20 cellular contexts compared by ENCODE assay signal in genomic region chr11:42976636-42977217, GRCh38.
DNase-seq lines count a peak whose midpoint lies in the region; ATAC-seq and TF ChIP-seq lines count a peak whose summit lies in the region.
"Had no signal": no experiment of that assay in that cellular context is flagged by ENCODE, and none has a peak within 500 bp of the region (broad histone marks: within the 10 kb centered on the region; RNA-seq: fewer than 3 reads in every experiment).

No MANE protein-coding gene starts in this region.

- H2BK120ac ChIP-seq in mesenchymal stem cell (ENCODE audit: low read depth, low read length) = no peak overlapping the region

- no peak overlapping the region for H2AK5ac ChIP-seq in mesenchymal stem cell (ENCODE audit: low read length, severe bottlenecking)

- DNase-seq in NCI-H2029 treated with DMSO at 0.1 percent for 48 hours (lab: John Stamatoyannopoulos, UW) (peak; percentile 29), NCI-H2029 (lab: John Stamatoyannopoulos, UW) (no peak), BE2C (peak; percentile 39), NCI-H187 treated with DMSO at 0.1 percent for 48 hours (lab: John Stamatoyannopoulos, UW) (peak; percentile 45), left ventricle myocardium superior (no peak), mesenchymal stem cell (no peak), substantia nigra (lab: John Stamatoyannopoulos, UW) (no peak)
- DNase-seq: Caco-2; CD4-positive, alpha-beta T cell; GF-D8; H9; KBM-7; NCI-H1436 treated with DMSO at 0.1 percent for 48 hours; NCI-H2227 treated with DMSO at 0.1 percent for 48 hours; NCI-H524 treated with DMSO at 0.1 percent for 48 hours; NK-92 treated with Interleukin-12 subunit alpha and Interleukin-12 subunit beta, amount 100 ng/mL, for 24 hours; Peyer's patch had no signal

- ATAC-seq in left ventricle myocardium superior = peak; percentile 98
- ATAC-seq: GM12878, HepG2 had no signal

- H3K4me1 ChIP-seq in BE2C (peaks cover 26% of the 10 kb centered on the region), mesenchymal stem cell (ENCODE audit: control insufficient read depth, insufficient read depth, low read depth, low read length) (no peaks in the 10 kb centered on the region)
- H3K4me1 ChIP-seq: Caco-2, Peyer's patch had no signal

- no peak overlapping the region for H3K9ac ChIP-seq in mesenchymal stem cell (ENCODE audit: low read length)

- H2AFZ ChIP-seq in mesenchymal stem cell (ENCODE audit: low read depth, low read length) = no peak overlapping the region

- H3K23ac ChIP-seq in mesenchymal stem cell (ENCODE audit: low read length in 2 of 2) = no peak overlapping the region

- no peak overlapping the region for H2BK15ac ChIP-seq in mesenchymal stem cell (ENCODE audit: low read depth, poor library complexity, severe bottlenecking)

- no peak overlapping the region for H3K4me2 ChIP-seq in mesenchymal stem cell (ENCODE audit: low read length, poor library complexity, severe bottlenecking)

- H3K4ac ChIP-seq in mesenchymal stem cell (ENCODE audit: low read depth in 1 of 2, low read length in 2 of 2) = no peak overlapping the region

- H3K79me1 ChIP-seq in mesenchymal stem cell (replicated peaks; ENCODE audit: low read length, poor library complexity, severe bottlenecking) = no peaks in the 10 kb centered on the region

- H3K9me3 ChIP-seq in BE2C (no peaks in the 10 kb centered on the region), mesenchymal stem cell (ENCODE audit: control insufficient read depth, low read length) (no peaks in the 10 kb centered on the region)
- H3K9me3 ChIP-seq: Caco-2, Peyer's patch had no signal

- no peaks in the 10 kb centered on the region for H3K36me3 ChIP-seq in BE2C
- no peaks in the 10 kb centered on the region for H3K36me3 ChIP-seq in mesenchymal stem cell (ENCODE audit: control insufficient read depth in 1 of 2, insufficient read depth in 2 of 2, low read depth in 1 of 2, low read length in 2 of 2)
- H3K36me3 ChIP-seq: Peyer's patch had no signal

- H3K18ac ChIP-seq in mesenchymal stem cell (ENCODE audit: low read depth in 1 of 2, low read length in 2 of 2) = no peak overlapping the region

- intact Hi-C loops in left ventricle myocardium superior (cut with micrococcal nuclease) = no loop called here

- no peak overlapping the region for H2BK5ac ChIP-seq in mesenchymal stem cell (ENCODE audit: low read depth, low read length, poor library complexity, severe bottlenecking)

- no peak overlapping the region for H4K8ac ChIP-seq in mesenchymal stem cell (ENCODE audit: low read length)

- no CpG with 5 or more reads among the region's 1 CpG for WGBS in mesenchymal stem cell

- H3K14ac ChIP-seq in mesenchymal stem cell (ENCODE audit: low read length in 2 of 2) = no peak overlapping the region

- TF ChIP-seq CTCF in BE2C (IDR thresholded peaks at IDR 0.05; ENCODE audit: low read depth, low read length) = no peak

- H3K4me3 ChIP-seq in BE2C (ENCODE audit: low read depth, low read length) (no peak overlapping the region), mesenchymal stem cell (ENCODE audit: insufficient read depth in 1 of 2, low read depth in 1 of 2, low read length in 2 of 2) (no peak overlapping the region)
- H3K4me3 ChIP-seq: GM12878, Peyer's patch, SK-N-MC had no signal

- H3K27me3 ChIP-seq in BE2C (no peaks in the 10 kb centered on the region), mesenchymal stem cell (ENCODE audit: control insufficient read depth in 1 of 2, insufficient read depth in 1 of 2, low read length in 2 of 2) (no peaks in the 10 kb centered on the region)
- H3K27me3 ChIP-seq: Peyer's patch had no signal

- no peak overlapping the region for H4K91ac ChIP-seq in mesenchymal stem cell (ENCODE audit: low read length)

- H3K27ac ChIP-seq in mesenchymal stem cell (ENCODE audit: low read length, poor library complexity, severe bottlenecking) (no peak overlapping the region), substantia nigra (ENCODE audit: low read depth, low read length, poor library complexity, severe bottlenecking) (no peak overlapping the region)
- H3K27ac ChIP-seq: Peyer's patch, SK-N-MC had no signal

- no peak overlapping the region for H2BK12ac ChIP-seq in mesenchymal stem cell (ENCODE audit: low read length in 2 of 2)

Comparison
In these comparisons a context has a peak if more than half of its experiments do, and no peak if none do; other contexts are left out.
1. DNase-seq: peak in NCI-H2029 treated with DMSO at 0.1 percent for 48 hours (single experiment), BE2C (single experiment) and NCI-H187 treated with DMSO at 0.1 percent for 48 hours (single experiment); none in NCI-H2029 (single experiment), left ventricle myocardium superior (single experiment), mesenchymal stem cell (single experiment) and substantia nigra (0 of 49).